In the genomic region with DNA sequence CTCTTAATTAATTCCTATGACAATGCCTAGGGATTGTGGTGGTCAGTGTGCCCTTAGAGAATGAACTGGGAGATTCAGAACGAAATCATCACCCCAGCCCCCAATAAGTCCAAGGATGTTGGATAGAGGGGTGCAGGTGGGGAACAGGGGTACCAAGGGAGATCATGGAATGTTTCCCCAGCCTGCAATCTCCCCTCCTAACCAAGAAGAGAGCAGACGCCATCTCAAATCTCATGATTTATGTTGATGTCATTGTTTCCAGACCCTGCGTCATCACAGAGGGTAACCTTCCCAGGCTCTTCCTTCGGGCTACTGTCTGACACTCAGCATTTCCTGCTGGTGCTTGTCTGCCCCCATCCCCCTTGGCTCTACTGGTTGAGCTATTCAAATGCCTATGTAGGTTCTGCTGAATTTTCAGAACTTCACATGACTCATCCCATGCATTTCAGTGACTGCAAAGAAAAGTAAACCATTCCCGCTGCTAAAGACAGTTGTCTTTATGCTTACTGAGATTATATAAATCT, we compare ENCODE assay signal across 8 cellular contexts. TPM values are rescaled to one million over a fixed set of nuclear protein-coding genes. Genes with fewer than 3 reads are reported as not detected.
DNase-seq lines count a peak whose midpoint lies in the region; FAIRE-seq and TF ChIP-seq lines count a peak whose summit lies in the region.

No MANE protein-coding gene starts in this region.

- no peaks in the 10 kb centered on the region; the same call in 1 of the 2 replicates for H3K23me2 ChIP-seq in H1 (ENCODE audit: low read depth, low read length)

- H3K4ac ChIP-seq in H1 (replicated peaks; ENCODE audit: insufficient read length, low read depth, low read length): peak overlapping the region; percentile 27

- TF ChIP-seq POLR2A in H1 (IDR thresholded peaks at IDR 0.05; ENCODE audit: control extremely low read depth in 1 of 2, low read depth in 2 of 2, low read length in 2 of 2): no peak

- no peak for TF ChIP-seq RAD21 in H1 (IDR thresholded peaks at IDR 0.05 in 1 of 2, conservative IDR thresholded peaks at IDR 0.05 in 1 of 2; ENCODE audit: low read depth in 2 of 2, low read length in 2 of 2)

- H2BK12ac ChIP-seq in H1 (ENCODE audit: low read depth, low read length): no peak overlapping the region; the same call in 1 of the 2 replicates

- H2BK5ac ChIP-seq in H1 (ENCODE audit: low read depth, low read length): peak overlapping the region; percentile 71; the same call in 1 of the 2 replicates

- no peak overlapping the region for H3K9ac ChIP-seq in H1 (replicated peaks in 1 of 4; ENCODE audit: extremely low read depth in 1 of 4, low read depth in 3 of 4, low read length in 3 of 4)

- no peak overlapping the region for H2AK5ac ChIP-seq in H1 (ENCODE audit: low read depth, low read length)

- no peaks in the 10 kb centered on the region for H3K27me3 ChIP-seq in H1 (replicated peaks in 1 of 4; ENCODE audit: control insufficient read depth in 3 of 4, extremely low read depth in 1 of 4, insufficient read depth in 3 of 4, low read length in 3 of 4)

- WGBS in H1 (ENCODE audit: extremely low coverage in 1 of 2, insufficient coverage in 1 of 2, insufficient read length in 1 of 2, insufficient replicate concordance in 2 of 2, low coverage in 1 of 2, low lambda C conversion rate in 2 of 2, missing lambda C conversion rate in 1 of 2), 2 experiments: 36% methylated on average over 5 of the region's 5 CpGs; no CpG with 5 or more reads in 1 of the 2 experiments

- CTCF ChIA-PET in H1 (lab: Charles Lee; ENCODE audit: partially characterized antibody): interaction anchor here (0.7 to 2.2 kb wide), 5 partner anchors 12 to 375 kb away, joined by 3 to 13 read pairs (median 4); no protein-coding TSS in a partner anchor

- H3K4me2 ChIP-seq in H1 (ENCODE audit: insufficient read depth in 1 of 2, low read depth in 2 of 2, low read length in 2 of 2): peak overlapping the region; percentile 23 to 34

- peaks cover 2 to 13% (median 6%) of the 10 kb centered on the region in 4 experiments; a peak in 6 of 7 replicates for H3K4me1 ChIP-seq in H1 (replicated peaks in 1 of 4; ENCODE audit: control insufficient read depth in 3 of 4, insufficient read depth in 4 of 4, low read length in 3 of 4)

- H4K91ac ChIP-seq in H1 (replicated peaks; ENCODE audit: insufficient read length, low read length): peak overlapping the region; percentile 25

- peak; percentile 78 for FAIRE-seq in H1 (lab: Jason Lieb, UNC)

- no peak overlapping the region for H3K23ac ChIP-seq in H1 (ENCODE audit: insufficient read length)

- H3K9me3 ChIP-seq in H1 (ENCODE audit: insufficient read depth in 2 of 2, low read depth in 1 of 2, low read length in 1 of 2): no peaks in the 10 kb centered on the region

- H3K36me3 ChIP-seq in H1 (ENCODE audit: control insufficient read depth in 2 of 4, insufficient read depth in 4 of 4, low read length in 3 of 4): no peaks in the 10 kb centered on the region

- no peak overlapping the region for H4K8ac ChIP-seq in H1 (ENCODE audit: extremely low read depth, insufficient read depth, low read length)

- no peak for TF ChIP-seq EP300 in H1 (IDR thresholded peaks at IDR 0.05; ENCODE audit: borderline replicate concordance in 1 of 2, low read depth in 2 of 2, low read length in 2 of 2)

- no peak overlapping the region for H3K4me3 ChIP-seq in H1 (ENCODE audit: extremely low read depth in 1 of 4, insufficient read depth in 2 of 4, low read depth in 3 of 4, low read length in 4 of 4)

- 0 out of 2 replicates have a peak overlapping the region, but pooled peaks have one; percentile 22 for H3K18ac ChIP-seq in H1 (ENCODE audit: extremely low read depth, low read length)

- H4K20me1 ChIP-seq in H1 (replicated peaks in 1 of 2; ENCODE audit: control insufficient read depth in 1 of 2, insufficient read depth in 2 of 2, low read length in 2 of 2): no peaks in the 10 kb centered on the region

- H3K14ac ChIP-seq in H1 (ENCODE audit: insufficient read length): no peak overlapping the region

- no peak overlapping the region for H3K56ac ChIP-seq in H1 (replicated peaks; ENCODE audit: insufficient read length, low read depth, low read length)

- H4K5ac ChIP-seq in H1 (ENCODE audit: insufficient read length, low read depth, low read length): no peak overlapping the region

- DNase-seq in NCI-H82 (lab: John Stamatoyannopoulos, UW) (peak; percentile 31), NCI-H82 treated with DMSO at 0.1 percent for 48 hours (lab: John Stamatoyannopoulos, UW; ENCODE audit: unreplicated experiment) (no peak), RPMI8226 (peak; percentile 14), H1 (ENCODE audit: low read depth in 1 of 2, low spot score in 2 of 2) (peak in 1 of 2 experiments; percentile 51), UCSD-AML1 (lab: John Stamatoyannopoulos, UW; ENCODE audit: unreplicated experiment) (no peak), SKM-1 (lab: John Stamatoyannopoulos, UW; ENCODE audit: unreplicated experiment) (no peak), T-helper 1 cell (no peak)
- DNase-seq in stimulated activated CD4-positive, alpha-beta T cell treated with anti-CD3 and anti-CD28 coated beads, Interleukin-4, amount 100 ng/mL, for 1 hour: peak; percentile 17

- no peak for TF ChIP-seq CTCF in H1 (IDR thresholded peaks at IDR 0.05; ENCODE audit: control extremely low read depth in 1 of 3, insufficient read depth in 1 of 3, low read depth in 1 of 3, low read length in 3 of 3)

- H3K79me2 ChIP-seq in H1 (ENCODE audit: control insufficient read depth in 1 of 2, insufficient read depth in 2 of 2, low read length in 2 of 2): no peaks in the 10 kb centered on the region

- H2BK120ac ChIP-seq in H1 (replicated peaks; ENCODE audit: low read depth, low read length): peak overlapping the region; percentile 69

- H2BK20ac ChIP-seq in H1 (ENCODE audit: low read length): peak overlapping the region; percentile 5

- POLR2A ChIA-PET in H1 (lab: Charles Lee; ENCODE audit: partially characterized antibody): no interaction called here

- H2AFZ ChIP-seq in H1 (ENCODE audit: low read length): no peak overlapping the region; the same call in 1 of the 2 replicates

- no peaks in the 10 kb centered on the region for H3K79me1 ChIP-seq in H1 (ENCODE audit: low read depth, low read length)

- H3K27ac ChIP-seq in H1 (ENCODE audit: low read depth, low read length): no peak overlapping the region

- H2BK15ac ChIP-seq in H1 (ENCODE audit: low read length): no peak overlapping the region

TF ChIP-seq in H1, 55 proteins besides CTCF, POLR2A, EP300 and RAD21:
- TF ChIP-seq JUND (IDR thresholded peaks at IDR 0.05; ENCODE audit: low read length) (peak; percentile 34; the same call in 1 of the 2 replicates), POU5F1 (IDR thresholded peaks at IDR 0.05; ENCODE audit: low read depth, low read length) (no peak), CHD1 (IDR thresholded peaks at IDR 0.05; ENCODE audit: low read depth, low read length) (no peak), BCL11A (IDR thresholded peaks at IDR 0.05; ENCODE audit: low read depth in 2 of 2, low read length in 2 of 2) (no peak), EGR1 (IDR thresholded peaks at IDR 0.05; ENCODE audit: borderline replicate concordance, low read depth, low read length) (no peak), KDM4A (IDR thresholded peaks at IDR 0.05; ENCODE audit: low read depth, low read length, severe bottlenecking) (no peak), RBBP5 (IDR thresholded peaks at IDR 0.05; ENCODE audit: borderline replicate concordance, low read depth, low read length) (no peak), SRF (IDR thresholded peaks at IDR 0.05; ENCODE audit: low read depth, low read length) (no peak), CREB1 (IDR thresholded peaks at IDR 0.05) (peak; percentile 71), SP4 (IDR thresholded peaks at IDR 0.05; ENCODE audit: low read length) (no peak), TAF1 (IDR thresholded peaks at IDR 0.05; ENCODE audit: low read depth, low read length) (no peak), MAX (IDR thresholded peaks at IDR 0.05) (no peak)

RNA-seq across cellular contexts. Expression of gene ITPKB, which starts 24.7 kb away (rescaled TPM):
- total RNA-seq in H1 (2021; fragmentation: NEBNext Ultra II Directional; extraction: Animal tissue kit (Norgen Biotek cat#: 25700)): 4.2 and 4.8 TPM in 2 replicates
- 1.7 and 2.0 TPM in 2 replicates for polyA plus RNA-seq in H1 (2011; rRNA removed)
- polyA plus RNA-seq in H1 (2011; cell fraction: cytosol; rRNA removed): 1.9 TPM
- polyA plus RNA-seq in H1 (2011; cell fraction: nucleus; rRNA removed): 3.6 TPM
- polyA plus RNA-seq in H1 (2012, experiment 1 of 2): 3.0 to 3.4 TPM (median 3.2 TPM) in 4 replicates
- polyA plus RNA-seq in H1 (2012, experiment 2 of 2): 3.4 TPM
- 2.3 TPM for polyA plus RNA-seq in H1 (2013, experiment 1 of 2)
- polyA plus RNA-seq in H1 (2013, experiment 2 of 2): 2.4 TPM
- polyA minus RNA-seq in H1 (2011; rRNA and poly(A)+ RNA removed): 3.7 and 4.3 TPM in 2 replicates
- 4.2 TPM for polyA minus RNA-seq in H1 (2011; cell fraction: cytosol; rRNA and poly(A)+ RNA removed)
- 6.3 TPM for polyA minus RNA-seq in H1 (2011; cell fraction: nucleus; rRNA and poly(A)+ RNA removed)

Comparison
In these comparisons a context has a peak if more than half of its experiments do, and no peak if none do; other contexts are left out.
1. DNase-seq: peak in NCI-H82 (single experiment), RPMI8226 (single experiment) and stimulated activated CD4-positive, alpha-beta T cell treated with anti-CD3 and anti-CD28 coated beads, Interleukin-4, amount 100 ng/mL, for 1 hour (single experiment); none in NCI-H82 treated with DMSO at 0.1 percent for 48 hours (single experiment), UCSD-AML1 (single experiment), SKM-1 (single experiment) and T-helper 1 cell (0 of 5).